ENCODE assay signal across 1 cellular context in the genomic region with DNA sequence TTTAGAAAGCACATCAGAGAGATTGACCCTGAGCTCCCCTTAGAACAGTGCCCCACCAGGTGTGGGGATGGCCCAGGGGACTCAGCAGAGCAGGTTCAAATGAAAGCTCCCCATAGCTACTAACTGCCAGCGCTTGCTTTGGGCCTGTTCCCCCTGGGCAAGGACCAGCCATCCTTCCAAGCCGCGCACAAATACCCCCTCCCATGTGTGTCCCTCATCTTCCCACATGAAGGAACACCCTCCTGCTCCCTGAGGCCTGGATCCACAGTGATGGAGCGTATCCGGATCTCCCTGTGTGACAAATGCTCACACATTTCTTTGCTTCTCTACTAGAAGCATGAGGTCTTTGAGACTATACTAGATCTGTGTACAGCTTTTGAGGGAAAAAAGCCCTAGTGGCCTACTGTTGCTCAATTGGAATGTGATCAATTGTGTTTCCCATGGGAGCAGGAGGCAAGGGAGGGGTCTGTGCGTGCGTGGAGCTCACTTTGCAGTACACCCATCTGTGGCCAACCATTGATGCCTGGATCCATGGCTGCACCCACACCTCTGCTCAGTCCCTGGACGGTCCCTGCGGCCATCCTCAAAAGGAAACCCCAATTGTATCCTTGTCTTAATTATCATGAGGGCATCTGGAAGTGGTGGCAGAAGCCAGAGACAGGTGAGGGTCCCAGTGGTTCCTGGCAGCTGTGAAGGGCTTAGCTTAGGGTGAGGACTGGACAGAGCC.
TF ChIP-seq lines count a peak whose summit lies in the region.

No MANE protein-coding gene starts in this region.

TF ChIP-seq in HepG2, 621 proteins besides CTCF, POLR2A, EP300 and RAD21:
- TF ChIP-seq, protein P1, sequence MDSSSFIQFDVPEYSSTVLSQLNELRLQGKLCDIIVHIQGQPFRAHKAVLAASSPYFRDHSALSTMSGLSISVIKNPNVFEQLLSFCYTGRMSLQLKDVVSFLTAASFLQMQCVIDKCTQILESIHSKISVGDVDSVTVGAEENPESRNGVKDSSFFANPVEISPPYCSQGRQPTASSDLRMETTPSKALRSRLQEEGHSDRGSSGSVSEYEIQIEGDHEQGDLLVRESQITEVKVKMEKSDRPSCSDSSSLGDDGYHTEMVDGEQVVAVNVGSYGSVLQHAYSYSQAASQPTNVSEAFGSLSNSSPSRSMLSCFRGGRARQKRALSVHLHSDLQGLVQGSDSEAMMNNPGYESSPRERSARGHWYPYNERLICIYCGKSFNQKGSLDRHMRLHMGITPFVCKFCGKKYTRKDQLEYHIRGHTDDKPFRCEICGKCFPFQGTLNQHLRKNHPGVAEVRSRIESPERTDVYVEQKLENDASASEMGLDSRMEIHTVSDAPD (CRISPR knock-in tag; IDR thresholded peaks at IDR 0.05), result no peak
- TF ChIP-seq, protein P2, sequence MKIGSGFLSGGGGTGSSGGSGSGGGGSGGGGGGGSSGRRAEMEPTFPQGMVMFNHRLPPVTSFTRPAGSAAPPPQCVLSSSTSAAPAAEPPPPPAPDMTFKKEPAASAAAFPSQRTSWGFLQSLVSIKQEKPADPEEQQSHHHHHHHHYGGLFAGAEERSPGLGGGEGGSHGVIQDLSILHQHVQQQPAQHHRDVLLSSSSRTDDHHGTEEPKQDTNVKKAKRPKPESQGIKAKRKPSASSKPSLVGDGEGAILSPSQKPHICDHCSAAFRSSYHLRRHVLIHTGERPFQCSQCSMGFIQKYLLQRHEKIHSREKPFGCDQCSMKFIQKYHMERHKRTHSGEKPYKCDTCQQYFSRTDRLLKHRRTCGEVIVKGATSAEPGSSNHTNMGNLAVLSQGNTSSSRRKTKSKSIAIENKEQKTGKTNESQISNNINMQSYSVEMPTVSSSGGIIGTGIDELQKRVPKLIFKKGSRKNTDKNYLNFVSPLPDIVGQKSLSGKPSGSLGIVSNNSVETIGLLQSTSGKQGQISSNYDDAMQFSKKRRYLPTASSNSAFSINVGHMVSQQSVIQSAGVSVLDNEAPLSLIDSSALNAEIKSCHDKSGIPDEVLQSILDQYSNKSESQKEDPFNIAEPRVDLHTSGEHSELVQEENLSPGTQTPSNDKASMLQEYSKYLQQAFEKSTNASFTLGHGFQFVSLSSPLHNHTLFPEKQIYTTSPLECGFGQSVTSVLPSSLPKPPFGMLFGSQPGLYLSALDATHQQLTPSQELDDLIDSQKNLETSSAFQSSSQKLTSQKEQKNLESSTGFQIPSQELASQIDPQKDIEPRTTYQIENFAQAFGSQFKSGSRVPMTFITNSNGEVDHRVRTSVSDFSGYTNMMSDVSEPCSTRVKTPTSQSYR (CRISPR knock-in tag; IDR thresholded peaks at IDR 0.05; ENCODE audit: borderline replicate concordance), result no peak
- TF ChIP-seq GABPA (IDR thresholded peaks at IDR 0.05; ENCODE audit: low read depth, low read length) (no peak), GABPA (CRISPR knock-in tag; IDR thresholded peaks at IDR 0.05; ENCODE audit: low read depth) (no peak), ZNF589 (CRISPR knock-in tag; conservative IDR thresholded peaks at IDR 0.05) (no peak), ZNF781 (CRISPR knock-in tag; IDR thresholded peaks at IDR 0.05; ENCODE audit: borderline replicate concordance, not compliant biosample characterization) (no peak), ISX (CRISPR knock-in tag; conservative IDR thresholded peaks at IDR 0.05) (no peak), SMARCE1 (IDR thresholded peaks at IDR 0.05; ENCODE audit: borderline replicate concordance) (no peak), ZNF678 (CRISPR knock-in tag; IDR thresholded peaks at IDR 0.05) (no peak), NRL (CRISPR knock-in tag; IDR thresholded peaks at IDR 0.05; ENCODE audit: borderline replicate concordance) (no peak), ZNF430 (CRISPR knock-in tag; IDR thresholded peaks at IDR 0.05) (no peak), SIX1 (CRISPR knock-in tag; IDR thresholded peaks at IDR 0.05; ENCODE audit: borderline replicate concordance) (no peak), HOXA7 (CRISPR knock-in tag; IDR thresholded peaks at IDR 0.05) (no peak), ZNF749 (CRISPR knock-in tag; IDR thresholded peaks at IDR 0.05; ENCODE audit: borderline replicate concordance) (no peak), ONECUT2 (CRISPR knock-in tag; IDR thresholded peaks at IDR 0.05) (no peak), ZNF256 (CRISPR knock-in tag; conservative IDR thresholded peaks at IDR 0.05) (no peak), NFYB (CRISPR knock-in tag; IDR thresholded peaks at IDR 0.05) (no peak), AGO1 (IDR thresholded peaks at IDR 0.05; ENCODE audit: low read depth, low read length, poor library complexity, severe bottlenecking) (no peak)
- TF ChIP-seq, protein P3, sequence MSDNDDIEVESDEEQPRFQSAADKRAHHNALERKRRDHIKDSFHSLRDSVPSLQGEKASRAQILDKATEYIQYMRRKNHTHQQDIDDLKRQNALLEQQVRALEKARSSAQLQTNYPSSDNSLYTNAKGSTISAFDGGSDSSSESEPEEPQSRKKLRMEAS (IDR thresholded peaks at IDR 0.05), result no peak
- TF ChIP-seq, protein P4, sequence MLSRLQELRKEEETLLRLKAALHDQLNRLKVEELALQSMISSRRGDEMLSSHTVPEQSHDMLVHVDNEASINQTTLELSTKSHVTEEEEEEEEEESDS (CRISPR knock-in tag; IDR thresholded peaks at IDR 0.05; ENCODE audit: borderline replicate concordance), result no peak
